Comparison of ENCODE assay signal across 20 cellular contexts in the genomic region with DNA sequence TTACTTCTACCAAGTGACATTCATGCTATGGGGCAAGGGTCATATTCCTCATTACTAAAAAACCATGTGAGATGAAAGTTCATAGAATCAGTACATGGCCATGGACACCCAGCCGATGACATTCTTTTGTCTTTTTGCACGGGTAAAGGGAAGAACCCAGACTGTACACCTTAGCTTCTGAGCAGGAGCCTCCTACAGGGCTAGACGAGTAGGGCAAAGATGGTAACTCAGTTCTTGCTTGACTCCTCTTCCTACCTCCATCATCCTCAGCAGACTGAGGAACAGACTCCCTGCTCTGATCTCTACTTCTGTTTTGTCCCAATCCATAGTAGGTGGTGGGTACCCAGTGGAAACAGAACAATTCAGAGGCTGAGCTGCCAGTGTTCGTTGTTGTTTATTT.
"Had no signal": no experiment of that assay in that cellular context is flagged by ENCODE, and none has a peak within 500 bp of the region (broad histone marks: within the 10 kb centered on the region; RNA-seq: fewer than 3 reads in every experiment).

No MANE protein-coding gene starts in this region.

- H3K9ac ChIP-seq: SK-N-SH had no signal

- H3K27me3 ChIP-seq: MG63 had no signal

- H3K9me3 Mint-ChIP-seq: T-helper 1 cell treated with Interleukin-12 subunit alpha and Interleukin-12 subunit beta and Interleukin-4 antibody, amounts not matched to agents 30 μg/mL and 1 μg/mL, for 36 hours had no signal

- DNase-seq: KBM-7, MG63, NCI-H1092, NCI-H1105 treated with DMSO at 0.1 percent for 48 hours, NCI-H1417 treated with DMSO at 0.1 percent for 48 hours, NCI-H146, NCI-H1694 treated with DMSO at 0.1 percent for 48 hours, NCI-H1930, NCI-H2081, NCI-H2107, NCI-H2227 treated with DMSO at 0.1 percent for 48 hours, NCI-H524, NCI-H526 treated with DMSO at 0.1 percent for 48 hours, NCI-H748 treated with DMSO at 0.1 percent for 48 hours, SHP77, SK-N-SH, SW 1271, T-cell had no signal

- ATAC-seq: T-cell had no signal

- H3K27ac ChIP-seq: RWPE1 had no signal

- H3K4me1 Mint-ChIP-seq: T-cell had no signal

- H3K4me2 ChIP-seq: SK-N-SH had no signal

- H3K36me3 Mint-ChIP-seq: T-cell had no signal

- H3K27me3 Mint-ChIP-seq: T-cell had no signal

- H3K27ac Mint-ChIP-seq: T-cell; T-helper 1 cell treated with Interleukin-12 subunit alpha and Interleukin-12 subunit beta and Interleukin-4 antibody, amounts not matched to agents 30 μg/mL and 1 μg/mL, for 36 hours had no signal

- H3K4me3 Mint-ChIP-seq: T-cell; T-helper 1 cell treated with Interleukin-12 subunit alpha and Interleukin-12 subunit beta and Interleukin-4 antibody, amounts not matched to agents 30 μg/mL and 1 μg/mL, for 36 hours had no signal

- H3K9me3 ChIP-seq: MG63, SK-N-SH had no signal
